Comparison of ENCODE assay signal across 8 cellular contexts in the genomic region with DNA sequence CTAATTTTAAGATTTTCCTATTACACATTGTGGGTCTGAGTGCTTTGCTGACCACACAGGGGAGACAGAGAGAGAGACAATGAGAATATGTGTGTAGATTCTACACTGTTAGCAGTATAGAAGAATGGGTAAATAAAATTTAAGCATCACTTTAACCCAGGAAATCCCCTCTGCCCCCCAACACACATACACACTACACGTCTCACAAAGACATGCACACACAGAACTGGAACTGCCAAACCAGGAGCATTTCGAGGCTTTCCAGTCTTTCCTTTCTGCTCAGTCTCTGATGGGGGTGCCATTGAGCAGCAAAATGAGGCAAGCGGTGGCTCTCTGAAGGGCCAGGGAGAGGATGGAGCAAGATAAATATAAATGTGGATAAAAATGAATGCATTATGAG. TPM values are rescaled to one million over a fixed set of nuclear protein-coding genes. Genes with fewer than 3 reads are reported as not detected.
DNase-seq lines count a peak whose midpoint lies in the region; ATAC-seq and TF ChIP-seq lines count a peak whose summit lies in the region.

No MANE protein-coding gene starts in this region.

- H3K9me3 Mint-ChIP-seq in brain, result peaks cover 0 to 2% (median 0%) of the 10 kb centered on the region in 5 experiments

- TF ChIP-seq CTCF in NB4 (IDR thresholded peaks at IDR 0.05; ENCODE audit: low read depth, low read length) (peak; percentile 46), brain (conservative IDR thresholded peaks at IDR 0.05) (peak; percentile 58 to 65)

- H3K4me1 Mint-ChIP-seq in brain, result peaks cover 57% of the 10 kb centered on the region

- TF ChIP-seq POLR2A in NB4 (IDR thresholded peaks at IDR 0.05; ENCODE audit: extremely low read depth, insufficient read length), result no peak

- H3K36me3 Mint-ChIP-seq in brain, result no peaks in the 10 kb centered on the region

- no peak overlapping the region for H3K4me3 ChIP-seq in NB4 (ENCODE audit: low read depth, low read length)

- DNase-seq in GDM1 (lab: John Stamatoyannopoulos, UW), result peak; percentile 23
- DNase-seq in NB4 (ENCODE audit: low read depth), result peak; percentile 71
- DNase-seq in midbrain (lab: John Stamatoyannopoulos, UW), result peak; percentile 61
- DNase-seq in hepatic stellate cell (ENCODE audit: low spot score), result no peak
- DNase-seq in NCI-H2081 treated with DMSO at 0.1 percent for 48 hours (lab: John Stamatoyannopoulos, UW), result no peak

- ATAC-seq in GM18511 (IDR thresholded peaks at IDR 0.05; ENCODE audit: unreplicated experiment) (no peak), GM21576 (IDR thresholded peaks at IDR 0.05; ENCODE audit: unreplicated experiment) (no peak)

- H3K4me3 Mint-ChIP-seq in brain, result peak overlapping the region; percentile 59 to 93 (median 84)

- peaks cover 32% of the 10 kb centered on the region for H3K27me3 Mint-ChIP-seq in brain

- peak overlapping the region in 3 of 5 experiments; percentile 7 to 76 (median 27) for H3K27ac Mint-ChIP-seq in brain

RNA-seq across cellular contexts. Expression of gene MERTK, which starts 2.5 kb away (rescaled TPM):
- 6.3 TPM for polyA plus RNA-seq in brain (ENCODE audit: insufficient read depth, low read depth, low replicate concordance)

RNA-seq across cellular contexts. Expression of gene ANAPC1, which starts 16.9 kb away (rescaled TPM):
- polyA plus RNA-seq in brain (ENCODE audit: insufficient read depth, low read depth, low replicate concordance), result 8.6 TPM

Comparison
In these comparisons a context has a peak if more than half of its experiments do, and no peak if none do; other contexts are left out.
1. DNase-seq: peak in GDM1 (single experiment), NB4 (single experiment) and midbrain (single experiment); none in hepatic stellate cell (single experiment) and NCI-H2081 treated with DMSO at 0.1 percent for 48 hours (single experiment).